20 cellular contexts compared by ENCODE assay signal in genomic region chr12:52428121-52428520, GRCh38. TPM values are rescaled to one million over a fixed set of nuclear protein-coding genes. Genes with fewer than 3 reads are reported as not detected.
"Had no signal": no experiment of that assay in that cellular context is flagged by ENCODE, and none has a peak within 500 bp of the region (broad histone marks: within the 10 kb centered on the region; RNA-seq: fewer than 3 reads in every experiment).

No MANE protein-coding gene starts in this region.

- H3K4me3 Mint-ChIP-seq: activated CD8-positive, alpha-beta T cell treated with anti-CD3 and anti-CD28 coated beads, Interleukin-2, amount 10 ng/mL, durations not matched to agents 7 days and 5 days; activated naive CD8-positive, alpha-beta T cell; central memory CD8-positive, alpha-beta T cell; mesothelial cell of epicardium had no signal

- H3K36me3 Mint-ChIP-seq: activated naive CD8-positive, alpha-beta T cell; mesothelial cell of epicardium had no signal

- H3K4me3 ChIP-seq: coronary artery, esophagus squamous epithelium, hepatocyte, lung, uterus had no signal

- H3K27me3 ChIP-seq: hepatocyte, uterus had no signal

- H3K4me2 ChIP-seq: hepatocyte had no signal

- DNase-seq: activated CD8-positive, alpha-beta memory T cell treated with anti-CD3 and anti-CD28 coated beads, Interleukin-2, amount 50 U/mL, for 4 hours; activated CD8-positive, alpha-beta T cell treated with anti-CD3 and anti-CD28 coated beads, Interleukin-2, amount 10 ng/mL, durations not matched to agents 7 days and 5 days; activated gamma-delta T cell treated with Interleukin-2 at 50 U/mL for 16 hours; activated T-cell treated with anti-CD3 and anti-CD28 coated beads, Interleukin-2, amount 50 U/mL, for 48 hours; brain microvascular endothelial cell; esophagus squamous epithelium; islet precursor cell; uterus had no signal

- H3K27ac Mint-ChIP-seq: activated CD8-positive, alpha-beta T cell treated with anti-CD3 and anti-CD28 coated beads, Interleukin-2, amount 10 ng/mL, durations not matched to agents 7 days and 5 days; activated naive CD8-positive, alpha-beta T cell; mesothelial cell of epicardium had no signal

- H3K9me3 ChIP-seq: esophagus squamous epithelium, uterus had no signal

- H3K27ac ChIP-seq: brain microvascular endothelial cell, coronary artery, esophagus squamous epithelium, hepatocyte, uterus had no signal

- H3K79me2 ChIP-seq: hepatocyte had no signal

- ATAC-seq: activated CD8-positive, alpha-beta T cell treated with anti-CD3 and anti-CD28 coated beads, Interleukin-2, amount 10 ng/mL, durations not matched to agents 7 days and 5 days; sciatic nerve had no signal

- H3K9me3 Mint-ChIP-seq: central memory CD8-positive, alpha-beta T cell; mesothelial cell of epicardium had no signal

- H2AFZ ChIP-seq: hepatocyte had no signal

- H3K4me1 Mint-ChIP-seq: central memory CD8-positive, alpha-beta T cell had no signal

- H3K36me3 ChIP-seq: brain microvascular endothelial cell, esophagus squamous epithelium, uterus had no signal

RNA-seq across cellular contexts. Expression of gene KRT75, which starts 6.0 kb away (rescaled TPM):
- total RNA-seq: activated CD8-positive, alpha-beta T cell treated with anti-CD3 and anti-CD28 coated beads, Interleukin-2, amount 10 ng/mL, durations not matched to agents 7 days and 5 days; fibroblast of villous mesenchyme; glomerular endothelial cell; hepatocyte; lung; mesothelial cell of epicardium; osteocyte; pulmonary artery endothelial cell; sciatic nerve; uterus had no signal
- polyA plus RNA-seq: hepatocyte, neural cell had no signal

RNA-seq across cellular contexts. Expression of gene KRT82, which starts 22.0 kb away (rescaled TPM):
- total RNA-seq: activated CD8-positive, alpha-beta T cell treated with anti-CD3 and anti-CD28 coated beads, Interleukin-2, amount 10 ng/mL, durations not matched to agents 7 days and 5 days; esophagus squamous epithelium; fibroblast of villous mesenchyme; glomerular endothelial cell; hepatocyte; lung; mesothelial cell of epicardium; osteocyte; pulmonary artery endothelial cell; sciatic nerve; uterus had no signal
- polyA plus RNA-seq: hepatocyte, lung, neural cell had no signal

RNA-seq across cellular contexts. Expression of gene KRT6B, which starts 23.8 kb away (rescaled TPM):
- total RNA-seq: activated CD8-positive, alpha-beta T cell treated with anti-CD3 and anti-CD28 coated beads, Interleukin-2, amount 10 ng/mL, durations not matched to agents 7 days and 5 days; fibroblast of villous mesenchyme; glomerular endothelial cell; hepatocyte; mesothelial cell of epicardium; osteocyte; sciatic nerve; uterus had no signal
- polyA plus RNA-seq: neural cell had no signal

RNA-seq across cellular contexts. Expression of gene KRT84, which starts 42.7 kb away (rescaled TPM):
- total RNA-seq: activated CD8-positive, alpha-beta T cell treated with anti-CD3 and anti-CD28 coated beads, Interleukin-2, amount 10 ng/mL, durations not matched to agents 7 days and 5 days; fibroblast of villous mesenchyme; glomerular endothelial cell; hepatocyte; lung; mesothelial cell of epicardium; osteocyte; pulmonary artery endothelial cell; sciatic nerve had no signal
- polyA plus RNA-seq: hepatocyte, lung, neural cell had no signal

RNA-seq across cellular contexts. Expression of gene KRT6C, which starts 45.5 kb away (rescaled TPM):
- total RNA-seq: activated CD8-positive, alpha-beta T cell treated with anti-CD3 and anti-CD28 coated beads, Interleukin-2, amount 10 ng/mL, durations not matched to agents 7 days and 5 days; fibroblast of villous mesenchyme; glomerular endothelial cell; lung; mesothelial cell of epicardium; osteocyte; pulmonary artery endothelial cell; sciatic nerve had no signal
- polyA plus RNA-seq: neural cell had no signal
